In genomic region chr4:15400911-15401671, GRCh38 we compare ENCODE assay signal across 8 cellular contexts. TPM values are rescaled to one million over a fixed set of nuclear protein-coding genes. Genes with fewer than 3 reads are reported as not detected.
DNase-seq lines count a peak whose midpoint lies in the region; ATAC-seq, FAIRE-seq and TF ChIP-seq lines count a peak whose summit lies in the region.

No MANE protein-coding gene starts in this region.

- no peak for TF ChIP-seq CTCF in colonic mucosa (IDR thresholded peaks at IDR 0.05)

- no peak overlapping the region for H3K27ac ChIP-seq in colonic mucosa

- H3K9ac ChIP-seq in colonic mucosa (ENCODE audit: low read depth in 2 of 2, low read length in 2 of 2): no peak overlapping the region

- no peaks in the 10 kb centered on the region for H3K4me1 ChIP-seq in colonic mucosa

- ATAC-seq in HG02623 (IDR thresholded peaks at IDR 0.05; ENCODE audit: unreplicated experiment) (peak; percentile 52), HG02840 (IDR thresholded peaks at IDR 0.05; ENCODE audit: low FRiP score, unreplicated experiment) (no peak)

- H3K9me3 ChIP-seq in colonic mucosa: no peaks in the 10 kb centered on the region

- no peaks in the 10 kb centered on the region for H3K36me3 ChIP-seq in colonic mucosa

- no peaks in the 10 kb centered on the region for H3K27me3 ChIP-seq in colonic mucosa

- intact Hi-C loops in colonic mucosa (cut with DNase I): no loop called here

- DNase-seq in EH (ENCODE audit: low read depth): peak; percentile 96
- peak; percentile 92 for DNase-seq in RPMI7951 (ENCODE audit: low read depth)
- DNase-seq in colonic mucosa: peak; percentile 24
- peak; percentile 85 for DNase-seq in myocyte (ENCODE audit: low read depth)
- DNase-seq in urothelium cell line (ENCODE audit: low spot score): peak; percentile 55
- DNase-seq in NCI-H748 (lab: John Stamatoyannopoulos, UW; ENCODE audit: unreplicated experiment): no peak

- H3K4me3 ChIP-seq in colonic mucosa: no peak overlapping the region

- FAIRE-seq in urothelium cell line (lab: Jason Lieb, UNC): no peak

RNA-seq across cellular contexts. Expression of gene C1QTNF7, which starts 26.7 kb away (rescaled TPM):
- total RNA-seq in RPMI7951 (2014; rRNA removed; shearing (Covaris generic)): not detected in 2 replicates
- 1 to 10 TPM in 1 of 2 donors, under 1 TPM in 1; 0.94 to 4.2 TPM for total RNA-seq in colonic mucosa
- not detected in 2 replicates for total RNA-seq in myocyte
- polyA plus RNA-seq in myocyte (2012): 0.05 TPM
